ENCODE assay signal across 8 cellular contexts in the genomic region with DNA sequence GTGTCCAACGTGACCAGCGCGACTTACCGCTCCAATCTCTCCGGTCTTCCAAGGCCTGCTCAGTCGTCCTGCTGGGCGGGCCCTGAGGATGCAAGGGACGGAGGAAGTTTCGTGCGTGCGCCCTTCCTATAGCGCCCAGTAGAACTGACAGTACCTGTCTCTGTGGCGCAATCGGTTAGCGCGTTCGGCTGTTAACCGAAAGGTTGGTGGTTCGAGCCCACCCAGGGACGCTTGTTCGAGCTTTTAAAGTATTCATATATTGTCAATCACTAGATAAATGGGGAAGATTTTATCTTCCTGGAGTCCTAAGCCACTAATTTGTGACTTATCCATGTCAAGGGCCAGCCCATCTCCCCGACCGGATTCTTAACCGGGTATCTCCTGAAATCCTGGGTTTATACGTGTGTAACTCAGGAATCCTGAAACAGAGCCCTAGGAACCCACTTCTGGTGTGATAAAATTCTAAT. TPM values are rescaled to one million over a fixed set of nuclear protein-coding genes. Genes with fewer than 3 reads are reported as not detected.
A peak's percentile ranks its signal among the peaks of the same experiment; 100 is the strongest.
DNase-seq lines count a peak whose midpoint lies in the region; ATAC-seq and TF ChIP-seq lines count a peak whose summit lies in the region.
"Not testable (repeated sequence)": the region's sequence is repeated elsewhere in the genome, so short reads cannot be mapped to it uniquely, and the experiment has no call there.

No MANE protein-coding gene starts in this region.

- H3K36me3 Mint-ChIP-seq in CD14-positive monocyte; nephron progenitor cell (ENCODE audit: low read depth): not testable (repeated sequence)
- peaks cover 17% of the 10 kb centered on the region for H3K36me3 Mint-ChIP-seq in MCF 10A (ENCODE audit: insufficient read depth, unreplicated experiment)

- H3K4me3 ChIP-seq in HUES6 (ENCODE audit: low read depth, low read length): peak overlapping the region; percentile 31
- H3K4me3 ChIP-seq in RWPE2 (ENCODE audit: severe bottlenecking): peak overlapping the region; percentile 30
- peak overlapping the region; percentile 25 for H3K4me3 ChIP-seq in cardiac muscle cell

- H3K9me3 Mint-ChIP-seq in CD14-positive monocyte; MCF 10A (ENCODE audit: unreplicated experiment); nephron progenitor cell: not testable (repeated sequence)

- H3K4me1 Mint-ChIP-seq in CD14-positive monocyte; MCF 10A (ENCODE audit: insufficient read depth, unreplicated experiment); nephron progenitor cell: not testable (repeated sequence)

- not testable (repeated sequence) for H3K36me3 ChIP-seq in HUES6 (ENCODE audit: control insufficient read depth, insufficient read depth, low read length); RWPE2 (ENCODE audit: low read depth); cardiac muscle cell

- H3K9me3 ChIP-seq in HUES6 (ENCODE audit: control insufficient read depth, insufficient read depth, low read depth, low read length); RWPE2 (ENCODE audit: severe bottlenecking); cardiac muscle cell (ENCODE audit: low read depth): not testable (repeated sequence)

- H3K27ac ChIP-seq in HUES6 (ENCODE audit: low read depth, low read length); cardiac muscle cell: not testable (repeated sequence)
- H3K27ac ChIP-seq in RWPE2 (ENCODE audit: poor library complexity, severe bottlenecking): peak overlapping the region; percentile 26

- H3K4me1 ChIP-seq in HUES6 (ENCODE audit: control insufficient read depth, insufficient read depth, low read length); RWPE2 (ENCODE audit: insufficient read depth, poor library complexity, severe bottlenecking); cardiac muscle cell (ENCODE audit: low read depth): not testable (repeated sequence)

- intact Hi-C loops in CD14-positive monocyte (cut with micrococcal nuclease); MCF 10A (cut with micrococcal nuclease): not testable (repeated sequence)

- not testable (repeated sequence) for H3K27me3 ChIP-seq in HUES6 (ENCODE audit: control insufficient read depth, insufficient read depth, low read length); RWPE2 (ENCODE audit: insufficient read depth, poor library complexity, severe bottlenecking); cardiac muscle cell

- not testable (repeated sequence) for H3K9ac ChIP-seq in HUES6 (ENCODE audit: low read length)

- BruUV-seq in MCF 10A (replicated peaks; lab: Mats Ljungman, UMichigan): not testable (repeated sequence)

- DNase-seq in CD14-positive monocyte (ENCODE audit: low spot score): not testable (repeated sequence)
- DNase-seq in RWPE2 (ENCODE audit: low spot score) (peak; percentile 54), MCF 10A (ENCODE audit: unreplicated experiment) (peak; percentile 69), cardiac muscle cell (ENCODE audit: low read depth in 1 of 2, low spot score in 1 of 2) (peak; percentile 23 to 46), nephron progenitor cell (peak; percentile 61)
- DNase-seq in activated CD8-positive, alpha-beta memory T cell treated with anti-CD3 and anti-CD28 coated beads for 48 hours (ENCODE audit: low read depth in 2 of 3, low spot score in 2 of 3): peak; percentile 46 to 52 (median 48)
- peak; percentile 31 for DNase-seq in stimulated activated CD8-positive, alpha-beta memory T cell treated with anti-CD3 and anti-CD28 coated beads, Interleukin-12 subunit alpha, Interleukin-12 subunit beta, amount 100 ng/mL, for 24 hours (ENCODE audit: extremely low read depth)

- POLR2A ChIA-PET in MCF 10A (lab: Yijun Ruan, JAX): not testable (repeated sequence)

- peak overlapping the region; percentile 68 to 80 for H3K4me3 Mint-ChIP-seq in CD14-positive monocyte
- H3K4me3 Mint-ChIP-seq in MCF 10A (ENCODE audit: unreplicated experiment): peak overlapping the region; percentile 68
- H3K4me3 Mint-ChIP-seq in nephron progenitor cell: peak overlapping the region; percentile 80

- TF ChIP-seq CTCF in CD14-positive monocyte (IDR thresholded peaks at IDR 0.05); RWPE2 (IDR thresholded peaks at IDR 0.05; ENCODE audit: poor library complexity, severe bottlenecking); MCF 10A (IDR thresholded peaks at IDR 0.05; ENCODE audit: unreplicated experiment); cardiac muscle cell (IDR thresholded peaks at IDR 0.05; ENCODE audit: low read depth, low read length); nephron progenitor cell (IDR thresholded peaks at IDR 0.05): not testable (repeated sequence)

- CTCF ChIA-PET in MCF 10A (lab: Yijun Ruan, JAX): interaction anchor here (0.6 kb wide), 1 partner anchor 158 kb away, joined by 3 read pairs; no protein-coding TSS in a partner anchor

- ATAC-seq in RWPE2 (ENCODE audit: low read depth): peak; percentile 35; the same call in 1 of the 3 replicates

- not testable (repeated sequence) for H3K27me3 Mint-ChIP-seq in CD14-positive monocyte (ENCODE audit: low read depth in 3 of 3); MCF 10A (ENCODE audit: insufficient read depth, unreplicated experiment); nephron progenitor cell (ENCODE audit: low read depth, poor library complexity)

- not testable (repeated sequence) for H3K27ac Mint-ChIP-seq in CD14-positive monocyte, nephron progenitor cell
- H3K27ac Mint-ChIP-seq in MCF 10A (ENCODE audit: low read depth, unreplicated experiment): peak overlapping the region; percentile 67

RNA-seq across cellular contexts. Expression of gene PPIAL4G, which starts 46.0 kb away (rescaled TPM):
- not detected for polyA plus RNA-seq in CD14-positive monocyte
- total RNA-seq in MCF 10A (2022): not detected in 2 replicates
- total RNA-seq in cardiac muscle cell: not detected in 2 replicates
- polyA plus RNA-seq in cardiac muscle cell: not detected in 2 replicates
